ENCODE assay signal across 16 cellular contexts in genomic region chr18:48263913-48264506, GRCh38.
A peak's percentile ranks its signal among the peaks of the same experiment; 100 is the strongest.
DNase-seq lines count a peak whose midpoint lies in the region; ATAC-seq, FAIRE-seq and TF ChIP-seq lines count a peak whose summit lies in the region.
"Had no signal": no experiment of that assay in that cellular context is flagged by ENCODE, and none has a peak within 500 bp of the region (broad histone marks: within the 10 kb centered on the region; RNA-seq: fewer than 3 reads in every experiment).

No MANE protein-coding gene starts in this region.

- no peak overlapping the region for H3K9ac ChIP-seq in keratinocyte (ENCODE audit: control insufficient read depth, extremely low read depth, insufficient read depth, low read length)

- no peak for ATAC-seq in GM21529 (IDR thresholded peaks at IDR 0.05; ENCODE audit: unreplicated experiment)
- ATAC-seq: mucosa of descending colon had no signal

- H3K4me3 ChIP-seq in BE2C (ENCODE audit: low read depth, low read length) (no peak overlapping the region), keratinocyte (ENCODE audit: control insufficient read depth in 2 of 3, extremely low read depth in 1 of 3, insufficient read depth in 2 of 3, low read depth in 1 of 3, low read length in 3 of 3) (no peak overlapping the region)
- H3K4me3 ChIP-seq: coronary artery, mucosa of descending colon had no signal

- no peaks in the 10 kb centered on the region for H3K79me2 ChIP-seq in keratinocyte (ENCODE audit: control insufficient read depth, insufficient read depth, low read length)

- no peaks in the 10 kb centered on the region for H3K36me3 ChIP-seq in BE2C
- H3K36me3 ChIP-seq in keratinocyte (ENCODE audit: control insufficient read depth in 2 of 2, extremely low read depth in 1 of 2, insufficient read depth in 2 of 2, low read length in 2 of 2): no peaks in the 10 kb centered on the region

- H3K9me1 ChIP-seq in keratinocyte (ENCODE audit: control insufficient read depth, extremely low read depth, insufficient read depth, low read length): no peaks in the 10 kb centered on the region

- DNase-seq in BE2C: peak; percentile 22
- DNase-seq in M059J (ENCODE audit: low read depth): peak; percentile 53
- DNase-seq in SW480 (ENCODE audit: low spot score): peak; percentile 64
- DNase-seq in keratinocyte (ENCODE audit: low read depth, low spot score): peak; percentile 9
- no peak for DNase-seq in activated effector memory CD4-positive, alpha-beta T cell treated with anti-CD3 and anti-CD28 coated beads, Interleukin-2, amount 50 U/mL, for 16 hours
- no peak for DNase-seq in activated CD8-positive, alpha-beta memory T cell treated with anti-CD3 and anti-CD28 coated beads, Interleukin-2, amount 50 U/mL, for 4 hours
- DNase-seq in mesenteric fat pad (ENCODE audit: low spot score): no peak
- DNase-seq: activated B cell treated with CpG ODN at 0.5 μM for 24 hours, activated gamma-delta T cell treated with Interleukin-2 at 50 U/mL for 16 hours, kidney, mucosa of descending colon, NCI-H1048 had no signal

- peaks cover 9% of the 10 kb centered on the region; the same call in 1 of the 2 replicates for H3K4me1 ChIP-seq in BE2C
- no peaks in the 10 kb centered on the region for H3K4me1 ChIP-seq in keratinocyte (ENCODE audit: control insufficient read depth, extremely low read depth, insufficient read depth, low read length)

- no peak overlapping the region for H3K4me2 ChIP-seq in keratinocyte (ENCODE audit: control insufficient read depth, extremely low read depth, insufficient read depth, low read depth, low read length)

- H3K27ac ChIP-seq in keratinocyte (ENCODE audit: control insufficient read depth, insufficient read depth, low read length): no peak overlapping the region
- H3K27ac ChIP-seq: coronary artery had no signal

- no peaks in the 10 kb centered on the region for H4K20me1 ChIP-seq in keratinocyte (ENCODE audit: control insufficient read depth, extremely low read depth, insufficient read depth, low read length)

- H3K9me3 ChIP-seq in BE2C (no peaks in the 10 kb centered on the region), keratinocyte (ENCODE audit: control insufficient read depth, low read depth, low read length) (no peaks in the 10 kb centered on the region)
- H3K9me3 ChIP-seq: mucosa of descending colon had no signal

- FAIRE-seq in keratinocyte (lab: Jason Lieb, UNC): peak; percentile 66
- FAIRE-seq: G401.6, GM12892, kidney had no signal

- H2AFZ ChIP-seq in keratinocyte (ENCODE audit: control insufficient read depth, low read length): no peak overlapping the region

- no peak for TF ChIP-seq CTCF in BE2C (IDR thresholded peaks at IDR 0.05; ENCODE audit: low read depth, low read length)
- TF ChIP-seq CTCF in keratinocyte (optimal IDR thresholded peaks at IDR 0.05 in 1 of 3, IDR thresholded peaks at IDR 0.05 in 1 of 3, conservative IDR thresholded peaks at IDR 0.05 in 1 of 3; ENCODE audit: extremely low read depth in 1 of 3, insufficient read depth in 2 of 3, low read length in 3 of 3): no peak

- dilution Hi-C loops in keratinocyte (cut with MboI; ENCODE audit: extremely low pct_ligation_motif_present, low sequenced_read_pairs): no loop called here

- H3K27me3 ChIP-seq in BE2C: no peaks in the 10 kb centered on the region
- no peaks in the 10 kb centered on the region for H3K27me3 ChIP-seq in keratinocyte (ENCODE audit: control insufficient read depth, extremely low read depth, insufficient read depth, low read length)

Comparison
In these comparisons a context has a peak if more than half of its experiments do, and no peak if none do; other contexts are left out.
1. DNase-seq: peak in BE2C (single experiment), M059J (single experiment), SW480 (single experiment) and keratinocyte (single experiment); none in activated effector memory CD4-positive, alpha-beta T cell treated with anti-CD3 and anti-CD28 coated beads, Interleukin-2, amount 50 U/mL, for 16 hours (single experiment), activated CD8-positive, alpha-beta memory T cell treated with anti-CD3 and anti-CD28 coated beads, Interleukin-2, amount 50 U/mL, for 4 hours (single experiment) and mesenteric fat pad (single experiment).